ENCODE assay signal across 10 cellular contexts in genomic region chr10:127612-128432, GRCh38. TPM values are rescaled to one million over a fixed set of nuclear protein-coding genes. Genes with fewer than 3 reads are reported as not detected.
DNase-seq lines count a peak whose midpoint lies in the region; ATAC-seq and TF ChIP-seq lines count a peak whose summit lies in the region.
"Had no signal": no experiment of that assay in that cellular context is flagged by ENCODE, and none has a peak within 500 bp of the region (broad histone marks: within the 10 kb centered on the region; RNA-seq: fewer than 3 reads in every experiment).

No MANE protein-coding gene starts in this region.

- peak in 6 of 10 donors; percentile 19 to 52 (median 24) for DNase-seq in naive thymus-derived CD8-positive, alpha-beta T cell
- DNase-seq in mesenchymal stem cell (no peak), ascending aorta (ENCODE audit: low spot score in 2 of 2) (no peak), SK-N-DZ (ENCODE audit: low spot score) (no peak), tibial nerve (ENCODE audit: low spot score in 2 of 2) (no peak)

- no peaks in the 10 kb centered on the region for H3K36me3 Mint-ChIP-seq in naive thymus-derived CD8-positive, alpha-beta T cell

- WGBS in mesenchymal stem cell = 95% methylated on average over 9 of the region's 9 CpGs
- 83 to 87% methylated on average over 9 of the region's 9 CpGs for WGBS in tibial nerve, 2 donors

- no peak overlapping the region for H2BK5ac ChIP-seq in mesenchymal stem cell (ENCODE audit: low read depth, low read length, poor library complexity, severe bottlenecking)

- H3K18ac ChIP-seq in mesenchymal stem cell (ENCODE audit: low read depth in 1 of 2, low read length in 2 of 2) = no peak overlapping the region

- H3K27me3 ChIP-seq in mesenchymal stem cell (ENCODE audit: control insufficient read depth in 1 of 2, insufficient read depth in 1 of 2, low read length in 2 of 2) = peaks cover 0 to 2% of the 10 kb centered on the region in 2 experiments
- no peaks in the 10 kb centered on the region for H3K27me3 ChIP-seq in ascending aorta
- no peaks in the 10 kb centered on the region for H3K27me3 ChIP-seq in tibial nerve
- H3K27me3 ChIP-seq: body of pancreas had no signal

- H3K79me1 ChIP-seq in mesenchymal stem cell (replicated peaks; ENCODE audit: low read length, poor library complexity, severe bottlenecking) = peaks cover 1% of the 10 kb centered on the region

- intact Hi-C loops in ascending aorta (cut with DNase I) = no loop called here

- no peak overlapping the region for H3K4ac ChIP-seq in mesenchymal stem cell (ENCODE audit: low read depth in 1 of 2, low read length in 2 of 2)

- H3K9ac ChIP-seq in mesenchymal stem cell (ENCODE audit: low read length) = no peak overlapping the region
- H3K9ac ChIP-seq: KMS-11 had no signal

- peak in 1 of 2 donors; percentile 44 for TF ChIP-seq EP300 in tibial nerve (IDR thresholded peaks at IDR 0.05)

- no peak overlapping the region for H2BK12ac ChIP-seq in mesenchymal stem cell (ENCODE audit: low read length in 2 of 2)

- no peak overlapping the region for H2AFZ ChIP-seq in mesenchymal stem cell (ENCODE audit: low read depth, low read length)

- no peak for TF ChIP-seq CTCF in VCaP (conservative IDR thresholded peaks at IDR 0.05)
- TF ChIP-seq CTCF in ascending aorta (IDR thresholded peaks at IDR 0.05) = no peak
- no peak for TF ChIP-seq CTCF in tibial nerve (IDR thresholded peaks at IDR 0.05)

- no peak overlapping the region for H2BK120ac ChIP-seq in mesenchymal stem cell (ENCODE audit: low read depth, low read length)

- H3K4me3 ChIP-seq in mesenchymal stem cell (ENCODE audit: insufficient read depth in 1 of 2, low read depth in 1 of 2, low read length in 2 of 2) (no peak overlapping the region), ascending aorta (no peak overlapping the region), tibial nerve (no peak overlapping the region)
- H3K4me3 ChIP-seq: body of pancreas had no signal

- no peak for TF ChIP-seq POLR2A in tibial nerve (IDR thresholded peaks at IDR 0.05)

- no peak overlapping the region for H3K23ac ChIP-seq in mesenchymal stem cell (ENCODE audit: low read length in 2 of 2)

- H3K4me1 ChIP-seq in mesenchymal stem cell (ENCODE audit: control insufficient read depth, insufficient read depth, low read depth, low read length) = peaks cover 3% of the 10 kb centered on the region
- H3K4me1 ChIP-seq in ascending aorta = peaks cover 0 to 5% of the 10 kb centered on the region in 2 donors
- H3K4me1 ChIP-seq in tibial nerve = peaks cover 0 to 14% (median under 1%) of the 10 kb centered on the region in 4 donors

- no peak overlapping the region for H3K4me2 ChIP-seq in mesenchymal stem cell (ENCODE audit: low read length, poor library complexity, severe bottlenecking)
- H3K4me2 ChIP-seq: KMS-11 had no signal

- H3K36me3 ChIP-seq in mesenchymal stem cell (ENCODE audit: control insufficient read depth in 1 of 2, insufficient read depth in 2 of 2, low read depth in 1 of 2, low read length in 2 of 2) (no peaks in the 10 kb centered on the region), ascending aorta (no peaks in the 10 kb centered on the region), tibial nerve (no peaks in the 10 kb centered on the region)

- ATAC-seq in GM18909 (IDR thresholded peaks at IDR 0.05; ENCODE audit: poor library complexity, unreplicated experiment) = peak; percentile 91
- peak; percentile 77 for ATAC-seq in HG03095 (IDR thresholded peaks at IDR 0.05; ENCODE audit: unreplicated experiment)
- ATAC-seq in naive thymus-derived CD8-positive, alpha-beta T cell = peak; percentile 87 to 97
- ATAC-seq: body of pancreas had no signal

- no peak overlapping the region for H2AK5ac ChIP-seq in mesenchymal stem cell (ENCODE audit: low read length, severe bottlenecking)

- no peak overlapping the region for H2BK15ac ChIP-seq in mesenchymal stem cell (ENCODE audit: low read depth, poor library complexity, severe bottlenecking)

- H3K9me3 ChIP-seq in mesenchymal stem cell (ENCODE audit: control insufficient read depth, low read length) (no peaks in the 10 kb centered on the region), ascending aorta (no peaks in the 10 kb centered on the region), tibial nerve (no peaks in the 10 kb centered on the region)
- H3K9me3 ChIP-seq: body of pancreas had no signal

- H3K27ac ChIP-seq in VCaP = peak overlapping the region; percentile 31; the same call in 1 of the 2 replicates
- H3K27ac ChIP-seq in mesenchymal stem cell (ENCODE audit: low read length, poor library complexity, severe bottlenecking) = no peak overlapping the region
- H3K27ac ChIP-seq in ascending aorta = no peak overlapping the region
- no peak overlapping the region for H3K27ac ChIP-seq in tibial nerve
- H3K27ac ChIP-seq: body of pancreas, KMS-11 had no signal

- peaks cover 4 to 10% (median 6%) of the 10 kb centered on the region in 5 donors for H3K27me3 Mint-ChIP-seq in naive thymus-derived CD8-positive, alpha-beta T cell

- H3K9me3 Mint-ChIP-seq in naive thymus-derived CD8-positive, alpha-beta T cell = peaks cover 0 to 3% (median 0%) of the 10 kb centered on the region in 9 donors

- peaks cover 8 to 27% (median 17%) of the 10 kb centered on the region in 4 donors for H3K4me1 Mint-ChIP-seq in naive thymus-derived CD8-positive, alpha-beta T cell

- no peak overlapping the region for H4K8ac ChIP-seq in mesenchymal stem cell (ENCODE audit: low read length)

- H3K4me3 Mint-ChIP-seq in naive thymus-derived CD8-positive, alpha-beta T cell = peak overlapping the region; percentile 82 to 92 (median 88)

- POLR2A ChIA-PET in naive thymus-derived CD8-positive, alpha-beta T cell (lab: Charles Lee) = interaction anchor here (0.6 kb wide), 1 partner anchor 8 kb away, joined by 3 read pairs; no protein-coding TSS in a partner anchor

- no peak overlapping the region for H3K14ac ChIP-seq in mesenchymal stem cell (ENCODE audit: low read length in 2 of 2)

- peak overlapping the region; percentile 38 to 96 (median 88) for H3K27ac Mint-ChIP-seq in naive thymus-derived CD8-positive, alpha-beta T cell

- H4K91ac ChIP-seq in mesenchymal stem cell (ENCODE audit: low read length) = no peak overlapping the region

RNA-seq across cellular contexts. Expression of gene ZMYND11, which starts 7.4 kb away (rescaled TPM):
- total RNA-seq in naive thymus-derived CD8-positive, alpha-beta T cell = 10 to 100 TPM; 63.9 to 71.1 TPM
- polyA plus RNA-seq in naive thymus-derived CD8-positive, alpha-beta T cell = 10 to 100 TPM; 29.8 to 41.0 (median 34.8) TPM
- polyA plus RNA-seq in mesenchymal stem cell (2013, experiment 1 of 2) = 35.4 TPM
- 35.2 TPM for polyA plus RNA-seq in mesenchymal stem cell (2013, experiment 2 of 2)
- total RNA-seq in ascending aorta = 29.6 TPM
- 37.0 and 41.4 TPM in 2 replicates for polyA plus RNA-seq in SK-N-DZ (2014; cell fraction: cytosol; rRNA removed)
- polyA plus RNA-seq in SK-N-DZ (2014; cell fraction: nucleus; rRNA removed) = 42.4 and 46.0 TPM in 2 replicates
- total RNA-seq in tibial nerve = 10 to 100 TPM; 66.3 to 80.2 (median 69.2) TPM

Comparison
In these comparisons a context has a peak if more than half of its experiments do, and no peak if none do; other contexts are left out.
1. DNase-seq: peak in naive thymus-derived CD8-positive, alpha-beta T cell (6 of 10); none in mesenchymal stem cell (single experiment), ascending aorta (0 of 2), SK-N-DZ (single experiment) and tibial nerve (0 of 2).
2. Peak in every context shown above with its lines, with median percentiles within 50 percentile points of each other: ATAC-seq.